18 cellular contexts compared by ENCODE assay signal in the genomic region with DNA sequence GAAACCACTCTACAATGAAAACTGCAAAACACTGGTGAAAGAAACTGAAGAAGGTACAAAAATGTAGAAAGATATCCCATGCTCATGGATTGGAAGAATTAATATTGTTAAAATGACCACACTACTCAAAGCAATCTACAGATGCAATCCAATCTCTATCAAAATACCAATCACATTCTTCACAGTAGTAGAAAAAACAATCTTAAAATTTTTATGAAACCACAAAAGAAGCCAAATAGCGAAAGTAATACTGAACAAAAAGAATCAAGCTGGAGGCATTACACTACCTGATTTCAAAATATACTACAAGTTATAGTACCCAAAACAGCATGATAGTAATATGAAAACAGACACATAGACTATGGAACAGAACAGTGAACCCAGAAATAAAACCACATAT. TPM values are rescaled to one million over a fixed set of nuclear protein-coding genes. Genes with fewer than 3 reads are reported as not detected.
"Had no signal": no experiment of that assay in that cellular context is flagged by ENCODE, and none has a peak within 500 bp of the region (broad histone marks: within the 10 kb centered on the region; RNA-seq: fewer than 3 reads in every experiment).

No MANE protein-coding gene starts in this region.

- H3K27me3 Mint-ChIP-seq: activated naive CD8-positive, alpha-beta T cell treated with anti-CD3 and anti-CD28 coated beads for 36 hours; natural killer cell treated with Interleukin-12 subunit alpha and Interleukin-12 subunit beta and Interleukin-15 and Interleukin-18, amount 100 ng/mL, for 72 hours had no signal

- H3K4me3 Mint-ChIP-seq: activated CD8-positive, alpha-beta memory T cell treated with anti-CD3 and anti-CD28 coated beads, Interleukin-2, amount 10 ng/mL, durations not matched to agents 7 days and 5 days; activated naive CD8-positive, alpha-beta T cell treated with anti-CD3 and anti-CD28 coated beads for 36 hours; activated T-cell treated with anti-CD3 and anti-CD28 coated beads, Interleukin-2, amount 50 U/mL, for 4 hours; immature natural killer cell; natural killer cell treated with Interleukin-12 subunit alpha and Interleukin-12 subunit beta and Interleukin-15 and Interleukin-18, amount 100 ng/mL, for 72 hours; stimulated activated memory B cell treated with anti-CD40 and anti-IgM and Interleukin-4, amounts not matched to agents 10 μg/mL and 1 μg/mL and 100 μg/mL, for 72 hours; T-helper 1 cell treated with Interleukin-12 subunit alpha and Interleukin-12 subunit beta and Interleukin-4 antibody, amounts not matched to agents 30 μg/mL and 1 μg/mL, for 36 hours had no signal

- H3K9me3 Mint-ChIP-seq: activated naive CD8-positive, alpha-beta T cell treated with anti-CD3 and anti-CD28 coated beads for 36 hours; activated T-cell treated with anti-CD3 and anti-CD28 coated beads, Interleukin-2, amount 50 U/mL, for 4 hours; immature natural killer cell; natural killer cell treated with Interleukin-12 subunit alpha and Interleukin-12 subunit beta and Interleukin-15 and Interleukin-18, amount 100 ng/mL, for 72 hours; stimulated activated memory B cell treated with anti-CD40 and anti-IgM and Interleukin-4, amounts not matched to agents 10 μg/mL and 1 μg/mL and 100 μg/mL, for 72 hours; T-helper 1 cell treated with Interleukin-12 subunit alpha and Interleukin-12 subunit beta and Interleukin-4 antibody, amounts not matched to agents 30 μg/mL and 1 μg/mL, for 36 hours had no signal

- H3K4me1 Mint-ChIP-seq: stimulated activated memory B cell treated with anti-CD40 and anti-IgM and Interleukin-4, amounts not matched to agents 10 μg/mL and 1 μg/mL and 100 μg/mL, for 72 hours had no signal

- ATAC-seq: activated CD8-positive, alpha-beta memory T cell treated with anti-CD3 and anti-CD28 coated beads, Interleukin-2, amount 10 ng/mL, durations not matched to agents 7 days and 5 days; activated T-cell treated with anti-CD3 and anti-CD28 coated beads, Interleukin-2, amount 50 U/mL, for 4 hours; esophagus mucosa; natural killer cell treated with Interleukin-12 subunit alpha and Interleukin-12 subunit beta and Interleukin-15 and Interleukin-18, amount 100 ng/mL, for 72 hours; stimulated activated memory B cell treated with anti-CD40 and anti-IgM and Interleukin-4, amounts not matched to agents 10 μg/mL and 1 μg/mL and 100 μg/mL, for 72 hours had no signal

- H3K36me3 Mint-ChIP-seq: natural killer cell treated with Interleukin-12 subunit alpha and Interleukin-12 subunit beta and Interleukin-15 and Interleukin-18, amount 100 ng/mL, for 72 hours; stimulated activated memory B cell treated with anti-CD40 and anti-IgM and Interleukin-4, amounts not matched to agents 10 μg/mL and 1 μg/mL and 100 μg/mL, for 72 hours had no signal

- DNase-seq: activated CD4-positive, alpha-beta T cell treated with anti-CD3 and anti-CD28 coated beads, Interleukin-2, amount 50 U/mL, for 48 hours; activated CD8-positive, alpha-beta memory T cell treated with anti-CD3 and anti-CD28 coated beads, Interleukin-2, amount 10 ng/mL, durations not matched to agents 7 days and 5 days; activated effector memory CD4-positive, alpha-beta T cell treated with anti-CD3 and anti-CD28 coated beads, Interleukin-2, amount 50 U/mL, for 16 hours; activated naive CD8-positive, alpha-beta T cell treated with anti-CD3 and anti-CD28 coated beads for 36 hours; activated T-cell treated with anti-CD3 and anti-CD28 coated beads, Interleukin-2, amount 50 U/mL, for 4 hours; foreskin melanocyte; head of caudate nucleus; immature natural killer cell; posterior cingulate gyrus; retina; WERI-Rb-1 had no signal

- H3K27ac Mint-ChIP-seq: activated CD8-positive, alpha-beta memory T cell treated with anti-CD3 and anti-CD28 coated beads, Interleukin-2, amount 10 ng/mL, durations not matched to agents 7 days and 5 days; activated naive CD8-positive, alpha-beta T cell treated with anti-CD3 and anti-CD28 coated beads for 36 hours; immature natural killer cell; natural killer cell treated with Interleukin-12 subunit alpha and Interleukin-12 subunit beta and Interleukin-15 and Interleukin-18, amount 100 ng/mL, for 72 hours; stimulated activated memory B cell treated with anti-CD40 and anti-IgM and Interleukin-4, amounts not matched to agents 10 μg/mL and 1 μg/mL and 100 μg/mL, for 72 hours; T-helper 1 cell treated with Interleukin-12 subunit alpha and Interleukin-12 subunit beta and Interleukin-4 antibody, amounts not matched to agents 30 μg/mL and 1 μg/mL, for 36 hours had no signal

RNA-seq across cellular contexts. Expression of gene C3orf22, which starts 59.3 kb away (rescaled TPM):
- total RNA-seq: activated CD8-positive, alpha-beta memory T cell treated with anti-CD3 and anti-CD28 coated beads, Interleukin-2, amount 10 ng/mL, durations not matched to agents 7 days and 5 days; activated naive CD8-positive, alpha-beta T cell treated with anti-CD3 and anti-CD28 coated beads for 36 hours; activated T-cell treated with anti-CD3 and anti-CD28 coated beads, Interleukin-2, amount 50 U/mL, for 4 hours; esophagus mucosa; lower leg skin; mesenteric fat pad; natural killer cell treated with Interleukin-12 subunit alpha and Interleukin-12 subunit beta and Interleukin-15 and Interleukin-18, amount 100 ng/mL, for 72 hours; urinary bladder had no signal
